Comparison of ENCODE assay signal across 9 cellular contexts in the genomic region with DNA sequence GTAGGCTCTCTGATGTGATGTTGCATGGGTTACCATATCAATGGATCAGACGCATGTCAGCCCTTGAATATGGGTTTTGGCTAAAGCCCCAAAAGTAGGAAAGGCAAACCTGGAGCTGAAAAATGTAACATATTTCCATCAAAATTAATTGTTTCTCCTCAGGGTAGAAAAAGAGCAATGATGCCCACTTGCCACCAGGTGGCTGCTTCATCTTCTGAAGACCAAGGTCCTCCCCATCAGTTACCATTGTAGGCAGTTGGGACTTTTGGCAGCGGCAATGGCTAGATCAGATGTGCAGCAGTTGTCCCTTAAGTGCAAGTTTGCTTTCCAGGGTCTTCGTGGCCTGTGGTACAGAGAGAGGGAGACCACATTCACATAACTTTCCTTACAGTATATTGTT.
DNase-seq lines count a peak whose midpoint lies in the region; ATAC-seq and TF ChIP-seq lines count a peak whose summit lies in the region.
"Had no signal": no experiment of that assay in that cellular context is flagged by ENCODE, and none has a peak within 500 bp of the region (broad histone marks: within the 10 kb centered on the region; RNA-seq: fewer than 3 reads in every experiment).

No MANE protein-coding gene starts in this region.

- H3K27me3 Mint-ChIP-seq in WTC11 (ENCODE audit: low read depth), result no peaks in the 10 kb centered on the region
- H3K27me3 Mint-ChIP-seq: dendritic cell treated with granulocyte-macrophage colony-stimulating factor and Interleukin-4, amounts not matched to agents 40 ng/mL and 50 ng/mL, for 4 days had no signal

- H3K36me3 Mint-ChIP-seq in WTC11, result no peaks in the 10 kb centered on the region

- POLR2A ChIA-PET in WTC11 (lab: Charles Lee), result no interaction called here

- H3K4me3 ChIP-seq in kidney epithelial cell (ENCODE audit: low read depth, low read length), result no peak overlapping the region

- H3K27me3 ChIP-seq in kidney epithelial cell (ENCODE audit: control insufficient read depth, insufficient read depth, low read length), result no peaks in the 10 kb centered on the region

- CTCF ChIA-PET in WTC11 (lab: Charles Lee), result interaction anchor here (1.0 to 2.7 kb wide), 5 partner anchors 11 to 284 kb away, joined by 3 to 17 read pairs (median 3); partner anchors contain the start of gene NPY1R

- DNase-seq in activated CD4-positive, alpha-beta T cell treated with anti-CD3 and anti-CD28 coated beads for 1 hour, result peak; percentile 7
- no peak for DNase-seq in activated CD4-positive, alpha-beta T cell treated with anti-CD3 and anti-CD28 coated beads, Interleukin-2, amount 50 U/mL, for 4 hours
- DNase-seq in HPDE6-E6E7 (ENCODE audit: extremely low spot score) (peak; percentile 55), WTC11 (ENCODE audit: low spot score) (peak; percentile 32), kidney epithelial cell (ENCODE audit: low read depth) (no peak), inferior parietal cortex (ENCODE audit: extremely low spot score) (no peak)
- no peak for DNase-seq in activated CD4-positive, CD25-positive, alpha-beta regulatory T cell (lab: John Stamatoyannopoulos, UW)

- H3K36me3 ChIP-seq in kidney epithelial cell (ENCODE audit: control insufficient read depth, insufficient read depth, low read length), result no peaks in the 10 kb centered on the region

- TF ChIP-seq CTCF in WTC11 (IDR thresholded peaks at IDR 0.05) (peak; percentile 40), kidney epithelial cell (IDR thresholded peaks at IDR 0.05; ENCODE audit: insufficient read depth, low read length, poor library complexity, severe bottlenecking) (peak; percentile 49)

- H3K4me1 Mint-ChIP-seq in WTC11, result peaks cover 3% of the 10 kb centered on the region; the same call in 1 of the 2 replicates

- ATAC-seq in GM21526 (IDR thresholded peaks at IDR 0.05; ENCODE audit: low FRiP score, unreplicated experiment), result peak; percentile 90
- ATAC-seq in WTC11, result peak; percentile 77

- no peak overlapping the region for H3K27ac Mint-ChIP-seq in WTC11
- H3K27ac Mint-ChIP-seq: dendritic cell treated with granulocyte-macrophage colony-stimulating factor and Interleukin-4, amounts not matched to agents 40 ng/mL and 50 ng/mL, for 4 days had no signal

- no peak overlapping the region for H3K4me3 Mint-ChIP-seq in WTC11
- H3K4me3 Mint-ChIP-seq: dendritic cell treated with granulocyte-macrophage colony-stimulating factor and Interleukin-4, amounts not matched to agents 40 ng/mL and 50 ng/mL, for 4 days had no signal

- no peaks in the 10 kb centered on the region for H3K9me3 Mint-ChIP-seq in WTC11
- H3K9me3 Mint-ChIP-seq: dendritic cell treated with granulocyte-macrophage colony-stimulating factor and Interleukin-4, amounts not matched to agents 40 ng/mL and 50 ng/mL, for 4 days had no signal

TF ChIP-seq in WTC11, 78 proteins besides CTCF, POLR2A, EP300 and RAD21:
- no peak for TF ChIP-seq ZNF121 (CRISPR knock-in tag; IDR thresholded peaks at IDR 0.05)

Comparison
In these comparisons a context has a peak if more than half of its experiments do, and no peak if none do; other contexts are left out.
1. DNase-seq: peak in activated CD4-positive, alpha-beta T cell treated with anti-CD3 and anti-CD28 coated beads for 1 hour (single experiment), HPDE6-E6E7 (single experiment) and WTC11 (single experiment); none in activated CD4-positive, alpha-beta T cell treated with anti-CD3 and anti-CD28 coated beads, Interleukin-2, amount 50 U/mL, for 4 hours (0 of 2), kidney epithelial cell (single experiment), activated CD4-positive, CD25-positive, alpha-beta regulatory T cell (0 of 4) and inferior parietal cortex (single experiment).